Comparison of ENCODE assay signal across 1 cellular context in the genomic region with DNA sequence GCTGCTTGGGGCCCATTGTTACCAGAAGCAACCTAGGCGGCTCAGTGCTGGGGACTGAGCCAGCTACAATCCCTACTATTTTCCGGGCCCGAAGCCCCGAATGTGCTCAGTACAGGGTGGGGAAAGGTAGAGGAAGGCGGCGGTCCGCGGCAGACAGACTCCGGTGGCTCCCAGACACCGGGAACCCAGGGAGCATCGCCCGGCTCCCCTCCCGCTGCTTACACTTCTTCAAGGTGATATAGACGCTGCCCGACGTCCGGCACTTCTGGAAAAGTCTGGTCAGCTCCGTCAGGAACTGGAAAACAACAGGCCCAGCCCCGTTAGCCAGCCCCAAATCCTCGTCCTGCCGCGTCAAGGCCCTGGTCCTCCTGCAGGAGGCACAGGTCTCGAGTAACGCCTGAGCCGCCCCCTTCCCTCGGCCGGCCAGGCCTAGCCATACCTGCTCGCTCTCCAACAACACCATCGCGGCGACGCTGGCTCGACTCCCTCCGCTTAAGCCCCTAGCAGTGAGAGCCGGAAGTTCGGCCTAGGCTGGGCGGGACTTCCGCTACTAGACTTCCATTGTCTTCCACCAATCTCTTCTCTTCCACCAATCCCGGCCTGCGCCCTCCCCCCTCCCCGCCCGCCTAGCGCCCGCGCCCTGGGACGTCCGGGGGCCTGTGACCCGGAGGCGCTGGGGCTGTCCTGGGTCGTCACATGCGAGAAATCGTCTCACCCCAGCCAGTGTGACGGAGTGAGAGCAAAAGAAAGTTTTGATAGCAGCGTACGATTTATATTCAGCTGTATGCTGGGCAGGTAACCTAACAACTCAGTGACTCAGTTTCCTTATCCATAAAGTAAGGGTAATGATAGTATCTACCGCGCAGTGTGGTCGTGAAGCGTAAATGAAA.
TF ChIP-seq lines count a peak whose summit lies in the region.

A gene with protein sequence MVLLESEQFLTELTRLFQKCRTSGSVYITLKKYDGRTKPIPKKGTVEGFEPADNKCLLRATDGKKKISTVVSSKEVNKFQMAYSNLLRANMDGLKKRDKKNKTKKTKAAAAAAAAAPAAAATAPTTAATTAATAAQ (minus strand): TSS at position 528 of the 890 bp plus-strand sequence. CDS start 65 bp downstream, at position 463.

TF ChIP-seq in HepG2, 621 proteins besides CTCF, POLR2A, EP300 and RAD21 (continued from another document and continues in another):
- TF ChIP-seq, protein P1, sequence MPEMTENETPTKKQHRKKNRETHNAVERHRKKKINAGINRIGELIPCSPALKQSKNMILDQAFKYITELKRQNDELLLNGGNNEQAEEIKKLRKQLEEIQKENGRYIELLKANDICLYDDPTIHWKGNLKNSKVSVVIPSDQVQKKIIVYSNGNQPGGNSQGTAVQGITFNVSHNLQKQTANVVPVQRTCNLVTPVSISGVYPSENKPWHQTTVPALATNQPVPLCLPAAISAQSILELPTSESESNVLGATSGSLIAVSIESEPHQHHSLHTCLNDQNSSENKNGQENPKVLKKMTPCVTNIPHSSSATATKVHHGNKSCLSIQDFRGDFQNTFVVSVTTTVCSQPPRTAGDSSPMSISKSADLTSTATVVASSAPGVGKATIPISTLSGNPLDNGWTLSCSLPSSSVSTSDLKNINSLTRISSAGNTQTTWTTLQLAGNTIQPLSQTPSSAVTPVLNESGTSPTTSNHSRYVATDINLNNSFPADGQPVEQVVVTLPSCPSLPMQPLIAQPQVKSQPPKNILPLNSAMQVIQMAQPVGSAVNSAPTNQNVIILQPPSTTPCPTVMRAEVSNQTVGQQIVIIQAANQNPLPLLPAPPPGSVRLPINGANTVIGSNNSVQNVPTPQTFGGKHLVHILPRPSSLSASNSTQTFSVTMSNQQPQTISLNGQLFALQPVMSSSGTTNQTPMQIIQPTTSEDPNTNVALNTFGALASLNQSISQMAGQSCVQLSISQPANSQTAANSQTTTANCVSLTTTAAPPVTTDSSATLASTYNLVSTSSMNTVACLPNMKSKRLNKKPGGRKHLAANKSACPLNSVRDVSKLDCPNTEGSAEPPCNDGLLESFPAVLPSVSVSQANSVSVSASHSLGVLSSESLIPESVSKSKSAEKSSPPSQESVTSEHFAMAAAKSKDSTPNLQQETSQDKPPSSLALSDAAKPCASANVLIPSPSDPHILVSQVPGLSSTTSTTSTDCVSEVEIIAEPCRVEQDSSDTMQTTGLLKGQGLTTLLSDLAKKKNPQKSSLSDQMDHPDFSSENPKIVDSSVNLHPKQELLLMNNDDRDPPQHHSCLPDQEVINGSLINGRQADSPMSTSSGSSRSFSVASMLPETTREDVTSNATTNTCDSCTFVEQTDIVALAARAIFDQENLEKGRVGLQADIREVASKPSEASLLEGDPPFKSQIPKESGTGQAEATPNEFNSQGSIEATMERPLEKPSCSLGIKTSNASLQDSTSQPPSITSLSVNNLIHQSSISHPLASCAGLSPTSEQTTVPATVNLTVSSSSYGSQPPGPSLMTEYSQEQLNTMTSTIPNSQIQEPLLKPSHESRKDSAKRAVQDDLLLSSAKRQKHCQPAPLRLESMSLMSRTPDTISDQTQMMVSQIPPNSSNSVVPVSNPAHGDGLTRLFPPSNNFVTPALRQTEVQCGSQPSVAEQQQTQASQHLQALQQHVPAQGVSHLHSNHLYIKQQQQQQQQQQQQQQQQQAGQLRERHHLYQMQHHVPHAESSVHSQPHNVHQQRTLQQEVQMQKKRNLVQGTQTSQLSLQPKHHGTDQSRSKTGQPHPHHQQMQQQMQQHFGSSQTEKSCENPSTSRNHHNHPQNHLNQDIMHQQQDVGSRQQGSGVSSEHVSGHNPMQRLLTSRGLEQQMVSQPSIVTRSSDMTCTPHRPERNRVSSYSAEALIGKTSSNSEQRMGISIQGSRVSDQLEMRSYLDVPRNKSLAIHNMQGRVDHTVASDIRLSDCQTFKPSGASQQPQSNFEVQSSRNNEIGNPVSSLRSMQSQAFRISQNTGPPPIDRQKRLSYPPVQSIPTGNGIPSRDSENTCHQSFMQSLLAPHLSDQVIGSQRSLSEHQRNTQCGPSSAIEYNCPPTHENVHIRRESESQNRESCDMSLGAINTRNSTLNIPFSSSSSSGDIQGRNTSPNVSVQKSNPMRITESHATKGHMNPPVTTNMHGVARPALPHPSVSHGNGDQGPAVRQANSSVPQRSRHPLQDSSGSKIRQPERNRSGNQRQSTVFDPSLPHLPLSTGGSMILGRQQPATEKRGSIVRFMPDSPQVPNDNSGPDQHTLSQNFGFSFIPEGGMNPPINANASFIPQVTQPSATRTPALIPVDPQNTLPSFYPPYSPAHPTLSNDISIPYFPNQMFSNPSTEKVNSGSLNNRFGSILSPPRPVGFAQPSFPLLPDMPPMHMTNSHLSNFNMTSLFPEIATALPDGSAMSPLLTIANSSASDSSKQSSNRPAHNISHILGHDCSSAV (CRISPR knock-in tag; IDR thresholded peaks at IDR 0.05; ENCODE audit: borderline replicate concordance), result no peak
- TF ChIP-seq IRF2 (CRISPR knock-in tag; IDR thresholded peaks at IDR 0.05) (peak; percentile 81; the same call in 1 of the 2 replicates), KDM5A (IDR thresholded peaks at IDR 0.05; ENCODE audit: borderline replicate concordance, low read length) (peak; percentile 79; the same call in 1 of the 2 replicates), CREM (IDR thresholded peaks at IDR 0.05) (peak; percentile 27; the same call in 1 of the 2 replicates), CREM (CRISPR knock-in tag; IDR thresholded peaks at IDR 0.05) (no peak), REPIN1 (CRISPR knock-in tag; IDR thresholded peaks at IDR 0.05; ENCODE audit: borderline replicate concordance, low read depth) (peak; percentile 87), ZNF891 (CRISPR knock-in tag; IDR thresholded peaks at IDR 0.05) (peak; percentile 68; the same call in 1 of the 2 replicates), HES4 (CRISPR knock-in tag; IDR thresholded peaks at IDR 0.05; ENCODE audit: borderline replicate concordance) (peak; percentile 70; the same call in 1 of the 2 replicates), NFKBIZ (CRISPR knock-in tag; IDR thresholded peaks at IDR 0.05) (no peak), KLF16 (CRISPR knock-in tag; IDR thresholded peaks at IDR 0.05) (0 out of 4 replicates have a peak, but pooled peaks of 1 of the 2 experiments have one; percentile 55), FOXJ3 (CRISPR knock-in tag; IDR thresholded peaks at IDR 0.05; ENCODE audit: borderline replicate concordance) (no peak), ZMAT3 (CRISPR knock-in tag; conservative IDR thresholded peaks at IDR 0.05) (no peak; the same call in 1 of the 2 replicates), JUND (CRISPR knock-in tag; IDR thresholded peaks at IDR 0.05) (peak; percentile 42; the same call in 1 of the 2 replicates), ZFP1 (CRISPR knock-in tag; IDR thresholded peaks at IDR 0.05) (0 out of 2 replicates have a peak, but pooled peaks have one; percentile 59), ZFP90 (CRISPR knock-in tag; IDR thresholded peaks at IDR 0.05; ENCODE audit: borderline replicate concordance) (no peak), ZNF441 (CRISPR knock-in tag; IDR thresholded peaks at IDR 0.05; ENCODE audit: borderline replicate concordance) (peak; percentile 75; the same call in 1 of the 2 replicates), SAP130 (CRISPR knock-in tag; IDR thresholded peaks at IDR 0.05; ENCODE audit: low read depth) (peak; percentile 91), ZNF777 (CRISPR knock-in tag; IDR thresholded peaks at IDR 0.05) (peak; percentile 43; the same call in 1 of the 2 replicates), ZSCAN21 (CRISPR knock-in tag; IDR thresholded peaks at IDR 0.05; ENCODE audit: borderline replicate concordance) (no peak), GATAD2A (CRISPR knock-in tag; IDR thresholded peaks at IDR 0.05) (peak; percentile 49), ARNTL (CRISPR knock-in tag; IDR thresholded peaks at IDR 0.05) (peak; percentile 60), SNAPC2 (CRISPR knock-in tag; IDR thresholded peaks at IDR 0.05) (peak; percentile 91; the same call in 1 of the 2 replicates), ZNF253 (CRISPR knock-in tag; IDR thresholded peaks at IDR 0.05; ENCODE audit: borderline replicate concordance) (0 out of 2 replicates have a peak, but pooled peaks have one; percentile 70), MIER2 (CRISPR knock-in tag; IDR thresholded peaks at IDR 0.05) (no peak), EZH2 (conservative IDR thresholded peaks at IDR 0.05; ENCODE audit: low read depth, low read length) (no peak), ZNF605 (CRISPR knock-in tag; IDR thresholded peaks at IDR 0.05) (peak; percentile 70; the same call in 1 of the 2 replicates)
- TF ChIP-seq, protein P2, sequence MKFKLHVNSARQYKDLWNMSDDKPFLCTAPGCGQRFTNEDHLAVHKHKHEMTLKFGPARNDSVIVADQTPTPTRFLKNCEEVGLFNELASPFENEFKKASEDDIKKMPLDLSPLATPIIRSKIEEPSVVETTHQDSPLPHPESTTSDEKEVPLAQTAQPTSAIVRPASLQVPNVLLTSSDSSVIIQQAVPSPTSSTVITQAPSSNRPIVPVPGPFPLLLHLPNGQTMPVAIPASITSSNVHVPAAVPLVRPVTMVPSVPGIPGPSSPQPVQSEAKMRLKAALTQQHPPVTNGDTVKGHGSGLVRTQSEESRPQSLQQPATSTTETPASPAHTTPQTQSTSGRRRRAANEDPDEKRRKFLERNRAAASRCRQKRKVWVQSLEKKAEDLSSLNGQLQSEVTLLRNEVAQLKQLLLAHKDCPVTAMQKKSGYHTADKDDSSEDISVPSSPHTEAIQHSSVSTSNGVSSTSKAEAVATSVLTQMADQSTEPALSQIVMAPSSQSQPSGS (CRISPR knock-in tag; IDR thresholded peaks at IDR 0.05), result peak; percentile 38
- TF ChIP-seq, protein P3, sequence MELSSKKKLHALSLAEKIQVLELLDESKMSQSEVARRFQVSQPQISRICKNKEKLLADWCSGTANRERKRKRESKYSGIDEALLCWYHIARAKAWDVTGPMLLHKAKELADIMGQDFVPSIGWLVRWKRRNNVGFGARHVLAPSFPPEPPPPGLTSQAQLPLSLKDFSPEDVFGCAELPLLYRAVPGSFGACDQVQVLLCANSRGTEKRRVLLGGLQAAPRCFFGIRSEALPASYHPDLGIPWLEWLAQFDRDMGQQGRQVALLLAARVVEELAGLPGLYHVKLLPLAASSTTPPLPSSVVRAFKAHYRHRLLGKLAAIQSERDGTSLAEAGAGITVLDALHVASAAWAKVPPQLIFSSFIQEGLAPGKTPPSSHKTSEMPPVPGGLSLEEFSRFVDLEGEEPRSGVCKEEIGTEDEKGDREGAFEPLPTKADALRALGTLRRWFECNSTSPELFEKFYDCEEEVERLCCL (CRISPR knock-in tag; IDR thresholded peaks at IDR 0.05; ENCODE audit: borderline replicate concordance), result 0 out of 2 replicates have a peak, but pooled peaks have one; percentile 73
- TF ChIP-seq, protein P4, sequence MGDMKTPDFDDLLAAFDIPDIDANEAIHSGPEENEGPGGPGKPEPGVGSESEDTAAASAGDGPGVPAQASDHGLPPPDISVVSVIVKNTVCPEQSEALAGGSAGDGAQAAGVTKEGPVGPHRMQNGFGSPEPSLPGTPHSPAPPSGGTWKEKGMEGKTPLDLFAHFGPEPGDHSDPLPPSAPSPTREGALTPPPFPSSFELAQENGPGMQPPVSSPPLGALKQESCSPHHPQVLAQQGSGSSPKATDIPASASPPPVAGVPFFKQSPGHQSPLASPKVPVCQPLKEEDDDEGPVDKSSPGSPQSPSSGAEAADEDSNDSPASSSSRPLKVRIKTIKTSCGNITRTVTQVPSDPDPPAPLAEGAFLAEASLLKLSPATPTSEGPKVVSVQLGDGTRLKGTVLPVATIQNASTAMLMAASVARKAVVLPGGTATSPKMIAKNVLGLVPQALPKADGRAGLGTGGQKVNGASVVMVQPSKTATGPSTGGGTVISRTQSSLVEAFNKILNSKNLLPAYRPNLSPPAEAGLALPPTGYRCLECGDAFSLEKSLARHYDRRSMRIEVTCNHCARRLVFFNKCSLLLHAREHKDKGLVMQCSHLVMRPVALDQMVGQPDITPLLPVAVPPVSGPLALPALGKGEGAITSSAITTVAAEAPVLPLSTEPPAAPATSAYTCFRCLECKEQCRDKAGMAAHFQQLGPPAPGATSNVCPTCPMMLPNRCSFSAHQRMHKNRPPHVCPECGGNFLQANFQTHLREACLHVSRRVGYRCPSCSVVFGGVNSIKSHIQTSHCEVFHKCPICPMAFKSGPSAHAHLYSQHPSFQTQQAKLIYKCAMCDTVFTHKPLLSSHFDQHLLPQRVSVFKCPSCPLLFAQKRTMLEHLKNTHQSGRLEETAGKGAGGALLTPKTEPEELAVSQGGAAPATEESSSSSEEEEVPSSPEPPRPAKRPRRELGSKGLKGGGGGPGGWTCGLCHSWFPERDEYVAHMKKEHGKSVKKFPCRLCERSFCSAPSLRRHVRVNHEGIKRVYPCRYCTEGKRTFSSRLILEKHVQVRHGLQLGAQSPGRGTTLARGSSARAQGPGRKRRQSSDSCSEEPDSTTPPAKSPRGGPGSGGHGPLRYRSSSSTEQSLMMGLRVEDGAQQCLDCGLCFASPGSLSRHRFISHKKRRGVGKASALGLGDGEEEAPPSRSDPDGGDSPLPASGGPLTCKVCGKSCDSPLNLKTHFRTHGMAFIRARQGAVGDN (CRISPR knock-in tag; IDR thresholded peaks at IDR 0.05), result peak; percentile 92
- TF ChIP-seq, protein P5, sequence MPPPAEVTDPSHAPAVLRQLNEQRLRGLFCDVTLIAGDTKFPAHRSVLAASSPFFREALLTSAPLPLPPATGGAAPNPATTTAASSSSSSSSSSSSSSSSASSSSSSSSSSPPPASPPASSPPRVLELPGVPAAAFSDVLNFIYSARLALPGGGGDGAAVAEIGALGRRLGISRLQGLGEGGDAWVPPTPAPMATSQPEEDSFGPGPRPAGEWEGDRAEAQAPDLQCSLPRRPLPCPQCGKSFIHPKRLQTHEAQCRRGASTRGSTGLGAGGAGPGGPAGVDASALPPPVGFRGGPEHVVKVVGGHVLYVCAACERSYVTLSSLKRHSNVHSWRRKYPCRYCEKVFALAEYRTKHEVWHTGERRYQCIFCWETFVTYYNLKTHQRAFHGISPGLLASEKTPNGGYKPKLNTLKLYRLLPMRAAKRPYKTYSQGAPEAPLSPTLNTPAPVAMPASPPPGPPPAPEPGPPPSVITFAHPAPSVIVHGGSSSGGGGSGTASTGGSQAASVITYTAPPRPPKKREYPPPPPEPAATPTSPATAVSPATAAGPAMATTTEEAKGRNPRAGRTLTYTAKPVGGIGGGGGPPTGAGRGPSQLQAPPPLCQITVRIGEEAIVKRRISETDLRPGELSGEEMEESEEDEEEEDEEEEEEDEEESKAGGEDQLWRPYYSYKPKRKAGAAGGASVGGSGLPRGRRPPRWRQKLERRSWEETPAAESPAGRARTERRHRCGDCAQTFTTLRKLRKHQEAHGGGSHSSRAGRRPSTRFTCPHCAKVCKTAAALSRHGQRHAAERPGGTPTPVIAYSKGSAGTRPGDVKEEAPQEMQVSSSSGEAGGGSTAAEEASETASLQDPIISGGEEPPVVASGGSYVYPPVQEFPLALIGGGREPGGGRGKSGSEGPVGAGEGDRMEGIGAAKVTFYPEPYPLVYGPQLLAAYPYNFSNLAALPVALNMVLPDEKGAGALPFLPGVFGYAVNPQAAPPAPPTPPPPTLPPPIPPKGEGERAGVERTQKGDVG (CRISPR knock-in tag; IDR thresholded peaks at IDR 0.05; ENCODE audit: borderline replicate concordance), result no peak
- TF ChIP-seq, protein P6, sequence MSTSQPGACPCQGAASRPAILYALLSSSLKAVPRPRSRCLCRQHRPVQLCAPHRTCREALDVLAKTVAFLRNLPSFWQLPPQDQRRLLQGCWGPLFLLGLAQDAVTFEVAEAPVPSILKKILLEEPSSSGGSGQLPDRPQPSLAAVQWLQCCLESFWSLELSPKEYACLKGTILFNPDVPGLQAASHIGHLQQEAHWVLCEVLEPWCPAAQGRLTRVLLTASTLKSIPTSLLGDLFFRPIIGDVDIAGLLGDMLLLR (CRISPR knock-in tag; IDR thresholded peaks at IDR 0.05), result no peak
- TF ChIP-seq, protein P7, sequence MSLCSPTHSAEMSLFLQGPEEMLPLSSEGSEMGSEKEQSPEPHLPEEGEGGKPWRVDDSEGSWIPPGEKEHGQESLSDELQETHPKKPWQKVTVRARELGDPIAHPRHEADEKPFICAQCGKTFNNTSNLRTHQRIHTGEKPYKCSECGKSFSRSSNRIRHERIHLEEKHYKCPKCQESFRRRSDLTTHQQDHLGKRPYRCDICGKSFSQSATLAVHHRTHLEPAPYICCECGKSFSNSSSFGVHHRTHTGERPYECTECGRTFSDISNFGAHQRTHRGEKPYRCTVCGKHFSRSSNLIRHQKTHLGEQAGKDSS (CRISPR knock-in tag; IDR thresholded peaks at IDR 0.05; ENCODE audit: borderline replicate concordance, low read depth), result peak; percentile 70; the same call in 1 of the 2 replicates
